20 cellular contexts compared by ENCODE assay signal in genomic region chr2:106267997-106268396, GRCh38.
"Had no signal": no experiment of that assay in that cellular context is flagged by ENCODE, and none has a peak within 500 bp of the region (broad histone marks: within the 10 kb centered on the region; RNA-seq: fewer than 3 reads in every experiment).

No MANE protein-coding gene starts in this region.

- H3K9me3 Mint-ChIP-seq: activated naive CD4-positive, alpha-beta T cell treated with anti-CD3 and anti-CD28 coated beads, Interleukin-2, amount 10 ng/mL, durations not matched to agents 7 days and 5 days; activated T-helper 2 cell treated with anti-CD3 and anti-CD28 coated beads, Interferon-gamma antibody, Interleukin-2, Interleukin-4, amounts not matched to agents 10 μg/mL and 5 μg/mL and 100 μg/mL, durations not matched to agents 14 hours and 24 hours and 36 hours had no signal

- H3K9me3 ChIP-seq: ascending aorta, esophagus muscularis mucosa, gastroesophageal sphincter, heart left ventricle, left ventricle myocardium inferior, ovary, sigmoid colon had no signal

- DNase-seq: activated CD4-positive, alpha-beta T cell treated with anti-CD3 and anti-CD28 coated beads, Interleukin-2, amount 50 U/mL, for 4 hours; activated CD4-positive, CD25-positive, alpha-beta regulatory T cell treated with anti-CD3 and anti-CD28 coated beads, Interleukin-2, amount 50 U/mL, for 72 hours; activated naive CD4-positive, alpha-beta T cell treated with anti-CD3 and anti-CD28 coated beads, Interleukin-2, amount 10 ng/mL, durations not matched to agents 7 days and 5 days; activated T-cell treated with anti-CD3 and anti-CD28 coated beads, Interleukin-2, amount 50 U/mL, for 1 hour; cortex of kidney; effector CD8-positive, alpha-beta T cell; heart left ventricle; kidney glomerular epithelial cell; left ventricle myocardium inferior; mammary epithelial cell; ovary; sigmoid colon; stimulated activated CD4-positive, alpha-beta T cell treated with anti-CD3 and anti-CD28 coated beads, Interleukin-4, amount 100 ng/mL, for 24 hours; stimulated activated naive CD4-positive, alpha-beta T cell; T-helper 1 cell had no signal

- H3K4me3 ChIP-seq: ascending aorta, esophagus muscularis mucosa, gastroesophageal sphincter, heart left ventricle, left ventricle myocardium inferior, ovary, sigmoid colon had no signal

- H3K27me3 ChIP-seq: ascending aorta, esophagus muscularis mucosa, gastroesophageal sphincter, ovary, sigmoid colon had no signal

- FAIRE-seq: endothelial cell of umbilical vein had no signal

- H3K36me3 Mint-ChIP-seq: activated naive CD4-positive, alpha-beta T cell treated with anti-CD3 and anti-CD28 coated beads, Interleukin-2, amount 10 ng/mL, durations not matched to agents 7 days and 5 days had no signal

- H3K27ac ChIP-seq: ascending aorta, esophagus muscularis mucosa, gastroesophageal sphincter, heart left ventricle, left ventricle myocardium inferior, ovary, sigmoid colon had no signal

- H3K4me3 Mint-ChIP-seq: activated naive CD4-positive, alpha-beta T cell treated with anti-CD3 and anti-CD28 coated beads, Interleukin-2, amount 10 ng/mL, durations not matched to agents 7 days and 5 days had no signal

- H3K27ac Mint-ChIP-seq: activated naive CD4-positive, alpha-beta T cell treated with anti-CD3 and anti-CD28 coated beads, Interleukin-2, amount 10 ng/mL, durations not matched to agents 7 days and 5 days; activated T-helper 2 cell treated with anti-CD3 and anti-CD28 coated beads, Interferon-gamma antibody, Interleukin-2, Interleukin-4, amounts not matched to agents 10 μg/mL and 5 μg/mL and 100 μg/mL, durations not matched to agents 14 hours and 24 hours and 36 hours had no signal

- ATAC-seq: gastroesophageal sphincter, heart left ventricle had no signal

- H3K36me3 ChIP-seq: ascending aorta, esophagus muscularis mucosa, gastroesophageal sphincter, heart left ventricle, left ventricle myocardium inferior, ovary, sigmoid colon had no signal

- H3K4me1 ChIP-seq: ascending aorta had no signal
